In genomic region chr21:45875881-45876280, GRCh38 we compare ENCODE assay signal across 1 cellular context.
TF ChIP-seq lines count a peak whose summit lies in the region.

No MANE protein-coding gene starts in this region.

TF ChIP-seq in H1, 55 proteins besides CTCF, POLR2A, EP300 and RAD21:
- TF ChIP-seq, protein P1, sequence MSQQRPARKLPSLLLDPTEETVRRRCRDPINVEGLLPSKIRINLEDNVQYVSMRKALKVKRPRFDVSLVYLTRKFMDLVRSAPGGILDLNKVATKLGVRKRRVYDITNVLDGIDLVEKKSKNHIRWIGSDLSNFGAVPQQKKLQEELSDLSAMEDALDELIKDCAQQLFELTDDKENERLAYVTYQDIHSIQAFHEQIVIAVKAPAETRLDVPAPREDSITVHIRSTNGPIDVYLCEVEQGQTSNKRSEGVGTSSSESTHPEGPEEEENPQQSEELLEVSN (IDR thresholded peaks at IDR 0.05): no peak
- no peak for TF ChIP-seq KDM4A (IDR thresholded peaks at IDR 0.05; ENCODE audit: low read depth, low read length, severe bottlenecking)
- TF ChIP-seq SIX5 (IDR thresholded peaks at IDR 0.05; ENCODE audit: low read depth, low read length): no peak
- no peak for TF ChIP-seq SAP30 (IDR thresholded peaks at IDR 0.05; ENCODE audit: insufficient read depth, insufficient replicate concordance, low read length)
- no peak for TF ChIP-seq SIN3A (conservative IDR thresholded peaks at IDR 0.05 in 1 of 2, IDR thresholded peaks at IDR 0.05 in 1 of 2; ENCODE audit: low read depth in 1 of 2, low read length in 2 of 2)
- TF ChIP-seq GTF2F1 (IDR thresholded peaks at IDR 0.05; ENCODE audit: borderline replicate concordance, low read depth, low read length): no peak
- no peak for TF ChIP-seq TCF12 (IDR thresholded peaks at IDR 0.05; ENCODE audit: low read depth, low read length)
- TF ChIP-seq BACH1 (IDR thresholded peaks at IDR 0.05; ENCODE audit: low read length): no peak
- TF ChIP-seq GABPA (IDR thresholded peaks at IDR 0.05; ENCODE audit: borderline replicate concordance, insufficient read depth, low read length): no peak
- no peak for TF ChIP-seq NANOG (IDR thresholded peaks at IDR 0.05; ENCODE audit: insufficient read depth, low read depth, low read length, poor library complexity, severe bottlenecking)
TF ChIP-seq in H1: peak in this region for 0.
